Comparison of ENCODE assay signal across 32 cellular contexts in genomic region chr4:39231660-39232059, GRCh38.
"Had no signal": no experiment of that assay in that cellular context is flagged by ENCODE, and none has a peak within 500 bp of the region (broad histone marks: within the 10 kb centered on the region; RNA-seq: fewer than 3 reads in every experiment).

No MANE protein-coding gene starts in this region.

- H3K4me3 Mint-ChIP-seq: activated CD4-positive, alpha-beta memory T cell treated with anti-CD3 and anti-CD28 coated beads, Interleukin-2, amount 10 ng/mL, durations not matched to agents 7 days and 5 days; activated CD4-positive, alpha-beta T cell treated with anti-CD3 and anti-CD28 coated beads, Interleukin-2, amount 10 ng/mL, durations not matched to agents 7 days and 5 days; activated naive CD4-positive, alpha-beta T cell treated with anti-CD3 and anti-CD28 coated beads, Interleukin-2, amount 10 ng/mL, durations not matched to agents 7 days and 5 days; activated naive CD8-positive, alpha-beta T cell treated with anti-CD3 and anti-CD28 coated beads, Interleukin-2, amount 10 ng/mL, durations not matched to agents 7 days and 5 days; activated T-cell treated with anti-CD3 and anti-CD28 coated beads, Interleukin-2, amount 50 U/mL, for 24 hours; activated T-cell treated with anti-CD3 and anti-CD28 coated beads, Interleukin-2, amount 50 U/mL, for 72 hours; effector memory CD8-positive, alpha-beta T cell; WTC11 had no signal

- H3K9me3 ChIP-seq: esophagus muscularis mucosa, gastrocnemius medialis had no signal

- H3K36me3 Mint-ChIP-seq: activated naive CD4-positive, alpha-beta T cell treated with anti-CD3 and anti-CD28 coated beads, Interleukin-2, amount 50 U/mL, for 72 hours; activated naive CD8-positive, alpha-beta T cell treated with anti-CD3 and anti-CD28 coated beads, Interleukin-2, amount 10 ng/mL, durations not matched to agents 7 days and 5 days; WTC11 had no signal

- H3K27me3 Mint-ChIP-seq: activated CD4-positive, alpha-beta memory T cell treated with anti-CD3 and anti-CD28 coated beads, Interleukin-2, amount 10 ng/mL, durations not matched to agents 7 days and 5 days; activated CD4-positive, alpha-beta T cell treated with anti-CD3 and anti-CD28 coated beads, Interleukin-2, amount 10 ng/mL, durations not matched to agents 7 days and 5 days; activated naive CD4-positive, alpha-beta T cell treated with anti-CD3 and anti-CD28 coated beads, Interleukin-2, amount 10 ng/mL, durations not matched to agents 7 days and 5 days; activated naive CD8-positive, alpha-beta T cell treated with anti-CD3 and anti-CD28 coated beads, Interleukin-2, amount 10 ng/mL, durations not matched to agents 7 days and 5 days; activated T-cell treated with anti-CD3 and anti-CD28 coated beads, Interleukin-2, amount 50 U/mL, for 24 hours; effector memory CD8-positive, alpha-beta T cell had no signal

- FAIRE-seq: astrocyte, colon, TTC549 had no signal

- H3K4me1 ChIP-seq: esophagus muscularis mucosa, foreskin keratinocyte, gastrocnemius medialis had no signal

- H3K27me3 ChIP-seq: esophagus muscularis mucosa, foreskin keratinocyte, gastrocnemius medialis had no signal

- ATAC-seq: activated naive CD4-positive, alpha-beta T cell treated with anti-CD3 and anti-CD28 coated beads, Interleukin-2, amount 50 U/mL, for 72 hours; activated T-cell treated with anti-CD3 and anti-CD28 coated beads, Interleukin-2, amount 50 U/mL, for 72 hours; effector memory CD8-positive, alpha-beta T cell; foreskin keratinocyte; gastrocnemius medialis; WTC11 had no signal

- H3K9me3 Mint-ChIP-seq: activated CD4-positive, alpha-beta memory T cell treated with anti-CD3 and anti-CD28 coated beads, Interleukin-2, amount 10 ng/mL, durations not matched to agents 7 days and 5 days; activated CD4-positive, alpha-beta T cell treated with anti-CD3 and anti-CD28 coated beads, Interleukin-2, amount 10 ng/mL, durations not matched to agents 7 days and 5 days; activated naive CD4-positive, alpha-beta T cell treated with anti-CD3 and anti-CD28 coated beads, Interleukin-2, amount 10 ng/mL, durations not matched to agents 7 days and 5 days; activated naive CD4-positive, alpha-beta T cell treated with anti-CD3 and anti-CD28 coated beads, Interleukin-2, amount 50 U/mL, for 72 hours; activated naive CD8-positive, alpha-beta T cell treated with anti-CD3 and anti-CD28 coated beads, Interleukin-2, amount 10 ng/mL, durations not matched to agents 7 days and 5 days; activated T-cell treated with anti-CD3 and anti-CD28 coated beads, Interleukin-2, amount 50 U/mL, for 24 hours; activated T-cell treated with anti-CD3 and anti-CD28 coated beads, Interleukin-2, amount 50 U/mL, for 72 hours; effector memory CD8-positive, alpha-beta T cell; WTC11 had no signal

- H3K4me3 ChIP-seq: esophagus muscularis mucosa, gastrocnemius medialis had no signal

- H3K4me1 Mint-ChIP-seq: activated CD4-positive, alpha-beta memory T cell treated with anti-CD3 and anti-CD28 coated beads, Interleukin-2, amount 10 ng/mL, durations not matched to agents 7 days and 5 days; activated CD4-positive, alpha-beta T cell treated with anti-CD3 and anti-CD28 coated beads, Interleukin-2, amount 10 ng/mL, durations not matched to agents 7 days and 5 days; activated naive CD4-positive, alpha-beta T cell treated with anti-CD3 and anti-CD28 coated beads, Interleukin-2, amount 10 ng/mL, durations not matched to agents 7 days and 5 days; activated naive CD8-positive, alpha-beta T cell treated with anti-CD3 and anti-CD28 coated beads, Interleukin-2, amount 10 ng/mL, durations not matched to agents 7 days and 5 days; WTC11 had no signal

- DNase-seq: activated CD4-positive, alpha-beta memory T cell treated with anti-CD3 and anti-CD28 coated beads, Interleukin-2, amount 10 ng/mL, durations not matched to agents 7 days and 5 days; activated CD4-positive, alpha-beta T cell treated with anti-CD3 and anti-CD28 coated beads for 1 hour; activated CD4-positive, alpha-beta T cell treated with anti-CD3 and anti-CD28 coated beads for 4 hours; activated CD4-positive, alpha-beta T cell treated with anti-CD3 and anti-CD28 coated beads, Interleukin-2, amount 10 ng/mL, durations not matched to agents 7 days and 5 days; activated CD4-positive, alpha-beta T cell treated with anti-CD3 and anti-CD28 coated beads, Interleukin-2, amount 50 U/mL, for 4 hours; activated CD8-positive, alpha-beta memory T cell treated with anti-CD3 and anti-CD28 coated beads, Interleukin-2, amount 50 U/mL, for 48 hours; activated gamma-delta T cell; activated naive CD4-positive, alpha-beta T cell; activated naive CD4-positive, alpha-beta T cell treated with anti-CD3 and anti-CD28 coated beads, Interleukin-2, amount 10 ng/mL, durations not matched to agents 7 days and 5 days; activated naive CD8-positive, alpha-beta T cell treated with anti-CD3 and anti-CD28 coated beads, Interleukin-2, amount 10 ng/mL, durations not matched to agents 7 days and 5 days; activated T-cell treated with anti-CD3 and anti-CD28 coated beads for 4 hours; activated T-cell treated with anti-CD3 and anti-CD28 coated beads, Interleukin-2, amount 50 U/mL, for 24 hours; activated T-cell treated with anti-CD3 and anti-CD28 coated beads, Interleukin-2, amount 50 U/mL, for 72 hours; amniotic stem cell; anterior cingulate cortex; caudate nucleus; cortex of kidney; dermis blood vessel endothelial cell; effector CD4-positive, alpha-beta T cell; effector memory CD8-positive, alpha-beta T cell; erythroblast; foreskin keratinocyte; gastrocnemius medialis; glutamatergic neuron; T-helper 2 cell had no signal

- H3K27ac ChIP-seq: esophagus muscularis mucosa, foreskin keratinocyte, gastrocnemius medialis, VCaP had no signal

- H3K27ac Mint-ChIP-seq: activated CD4-positive, alpha-beta memory T cell treated with anti-CD3 and anti-CD28 coated beads, Interleukin-2, amount 10 ng/mL, durations not matched to agents 7 days and 5 days; activated CD4-positive, alpha-beta T cell treated with anti-CD3 and anti-CD28 coated beads, Interleukin-2, amount 10 ng/mL, durations not matched to agents 7 days and 5 days; activated naive CD4-positive, alpha-beta T cell treated with anti-CD3 and anti-CD28 coated beads, Interleukin-2, amount 10 ng/mL, durations not matched to agents 7 days and 5 days; activated naive CD4-positive, alpha-beta T cell treated with anti-CD3 and anti-CD28 coated beads, Interleukin-2, amount 50 U/mL, for 72 hours; activated naive CD8-positive, alpha-beta T cell treated with anti-CD3 and anti-CD28 coated beads, Interleukin-2, amount 10 ng/mL, durations not matched to agents 7 days and 5 days; activated T-cell treated with anti-CD3 and anti-CD28 coated beads, Interleukin-2, amount 50 U/mL, for 24 hours; activated T-cell treated with anti-CD3 and anti-CD28 coated beads, Interleukin-2, amount 50 U/mL, for 72 hours; effector memory CD8-positive, alpha-beta T cell; WTC11 had no signal
